Comparison of ENCODE assay signal across 19 cellular contexts in the genomic region with DNA sequence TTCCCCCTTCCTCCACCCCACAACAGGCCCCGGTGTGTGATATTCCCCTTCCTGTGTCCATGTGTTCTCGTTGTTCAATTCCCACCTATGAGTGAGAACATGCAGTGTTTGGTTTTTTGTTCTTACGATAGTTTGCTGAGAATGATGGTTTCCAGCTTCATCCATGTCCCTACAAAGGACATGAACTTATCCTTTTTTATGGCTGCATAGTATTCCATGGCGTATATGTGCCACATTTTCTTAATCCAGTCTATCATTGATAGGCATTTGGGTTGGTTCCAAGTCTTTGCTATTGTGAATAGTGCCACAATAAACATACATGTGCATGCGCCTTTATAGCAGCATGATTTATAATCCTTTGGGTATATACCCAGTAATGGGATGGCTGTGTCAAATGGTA. TPM values are rescaled to one million over a fixed set of nuclear protein-coding genes. Genes with fewer than 3 reads are reported as not detected.
"Had no signal": no experiment of that assay in that cellular context is flagged by ENCODE, and none has a peak within 500 bp of the region (broad histone marks: within the 10 kb centered on the region; RNA-seq: fewer than 3 reads in every experiment).

No MANE protein-coding gene starts in this region.

RNA-seq across cellular contexts. Expression of gene RPRML, which starts 24.8 kb away (rescaled TPM):
- total RNA-seq: hepatocyte; kidney; kidney epithelial cell; left cardiac atrium; left colon; left lobe of liver; left lung; left ventricle myocardium inferior; liver; lower lobe of right lung; lung microvascular endothelial cell; mammary epithelial cell; mesenteric fat pad; mesothelial cell of epicardium; mononuclear cell; mucosa of gallbladder; naive thymus-derived CD4-positive, alpha-beta T cell had no signal
- polyA plus RNA-seq: hepatocyte; immature natural killer cell; keratinocyte; mammary epithelial cell; naive thymus-derived CD4-positive, alpha-beta T cell had no signal
